In genomic region chr18:59783138-59783537, GRCh38 we compare ENCODE assay signal across 1 cellular context.
A peak's percentile ranks its signal among the peaks of the same experiment; 100 is the strongest.
TF ChIP-seq lines count a peak whose summit lies in the region.

No MANE protein-coding gene starts in this region.

TF ChIP-seq in IMR-90, 13 proteins besides CTCF, POLR2A, EP300 and RAD21:
- no peak for TF ChIP-seq NFE2L2 (IDR thresholded peaks at IDR 0.05; ENCODE audit: low read depth, low read length)
- TF ChIP-seq SMC3 (IDR thresholded peaks at IDR 0.05; ENCODE audit: low read depth, low read length), result peak; percentile 48
